39 cellular contexts compared by ENCODE assay signal in genomic region chr5:33992864-33993263, GRCh38. TPM values are rescaled to one million over a fixed set of nuclear protein-coding genes. Genes with fewer than 3 reads are reported as not detected.
"Had no signal": no experiment of that assay in that cellular context is flagged by ENCODE, and none has a peak within 500 bp of the region (broad histone marks: within the 10 kb centered on the region; RNA-seq: fewer than 3 reads in every experiment).

No MANE protein-coding gene starts in this region.

- H3K9me3 Mint-ChIP-seq: activated CD4-positive, alpha-beta memory T cell treated with anti-CD3 and anti-CD28 coated beads for 36 hours; activated naive CD4-positive, alpha-beta T cell treated with anti-CD3 and anti-CD28 coated beads, Interleukin-2, amount 50 U/mL, for 24 hours; activated naive CD8-positive, alpha-beta T cell treated with anti-CD3 and anti-CD28 coated beads for 36 hours; central memory CD8-positive, alpha-beta T cell; effector memory CD8-positive, alpha-beta T cell; T-cell had no signal

- FAIRE-seq: astrocyte, bronchial epithelial cell, colon had no signal

- H3K4me3 ChIP-seq: esophagus muscularis mucosa, gastroesophageal sphincter, heart right ventricle, hepatocyte had no signal

- H3K4me3 Mint-ChIP-seq: activated CD4-positive, alpha-beta memory T cell treated with anti-CD3 and anti-CD28 coated beads for 36 hours; activated CD4-positive, alpha-beta T cell treated with anti-CD3 and anti-CD28 coated beads for 36 hours; activated CD4-positive, alpha-beta T cell treated with anti-CD3 and anti-CD28 coated beads, Interleukin-2, amount 10 ng/mL, durations not matched to agents 24 days and 14 days; activated CD8-positive, alpha-beta memory T cell treated with anti-CD3 and anti-CD28 coated beads, Interleukin-2, amount 10 ng/mL, durations not matched to agents 7 days and 5 days; activated CD8-positive, alpha-beta T cell treated with anti-CD3 and anti-CD28 coated beads, Interleukin-2, amount 10 ng/mL, durations not matched to agents 7 days and 5 days; activated naive CD4-positive, alpha-beta T cell treated with anti-CD3 and anti-CD28 coated beads, Interleukin-2, amount 50 U/mL, for 24 hours; activated naive CD8-positive, alpha-beta T cell treated with anti-CD3 and anti-CD28 coated beads for 36 hours; activated T-helper 1 cell treated with anti-CD3 and anti-CD28 coated beads, Interleukin-12 subunit alpha, Interleukin-12 subunit beta, Interleukin-2, Interleukin-4 antibody, amounts not matched to agents 30 ng/mL and 10 ng/mL and 1 ng/mL, durations not matched to agents 14 hours and 24 hours and 36 hours; central memory CD8-positive, alpha-beta T cell; effector memory CD8-positive, alpha-beta T cell; T-cell; T-helper 1 cell treated with Interleukin-12 subunit alpha and Interleukin-12 subunit beta and Interleukin-4 antibody, amounts not matched to agents 30 μg/mL and 1 μg/mL, for 36 hours; T-helper 2 cell treated with Interferon-gamma antibody and Interleukin-4, amounts not matched to agents 5 μg/mL and 100 μg/mL, for 36 hours had no signal

- H3K27me3 Mint-ChIP-seq: activated CD4-positive, alpha-beta memory T cell treated with anti-CD3 and anti-CD28 coated beads for 36 hours; activated CD4-positive, alpha-beta T cell treated with anti-CD3 and anti-CD28 coated beads for 36 hours; activated CD4-positive, alpha-beta T cell treated with anti-CD3 and anti-CD28 coated beads, Interleukin-2, amount 10 ng/mL, durations not matched to agents 24 days and 14 days; activated CD8-positive, alpha-beta memory T cell treated with anti-CD3 and anti-CD28 coated beads, Interleukin-2, amount 10 ng/mL, durations not matched to agents 7 days and 5 days; activated naive CD4-positive, alpha-beta T cell treated with anti-CD3 and anti-CD28 coated beads, Interleukin-2, amount 50 U/mL, for 24 hours; activated naive CD8-positive, alpha-beta T cell treated with anti-CD3 and anti-CD28 coated beads for 36 hours; central memory CD8-positive, alpha-beta T cell; effector memory CD8-positive, alpha-beta T cell; T-cell had no signal

- ATAC-seq: activated CD4-positive, alpha-beta T cell treated with anti-CD3 and anti-CD28 coated beads for 36 hours; activated CD8-positive, alpha-beta memory T cell treated with anti-CD3 and anti-CD28 coated beads, Interleukin-2, amount 10 ng/mL, durations not matched to agents 7 days and 5 days; activated CD8-positive, alpha-beta T cell treated with anti-CD3 and anti-CD28 coated beads, Interleukin-2, amount 10 ng/mL, durations not matched to agents 7 days and 5 days; effector memory CD8-positive, alpha-beta T cell; foreskin keratinocyte; gastroesophageal sphincter; heart right ventricle; T-cell had no signal

- H3K27me3 ChIP-seq: brain microvascular endothelial cell, esophagus muscularis mucosa, foreskin keratinocyte, gastroesophageal sphincter, heart right ventricle, hepatocyte had no signal

- H3K27ac Mint-ChIP-seq: activated CD4-positive, alpha-beta memory T cell treated with anti-CD3 and anti-CD28 coated beads for 36 hours; activated CD4-positive, alpha-beta T cell treated with anti-CD3 and anti-CD28 coated beads for 36 hours; activated CD4-positive, alpha-beta T cell treated with anti-CD3 and anti-CD28 coated beads, Interleukin-2, amount 10 ng/mL, durations not matched to agents 24 days and 14 days; activated CD8-positive, alpha-beta memory T cell treated with anti-CD3 and anti-CD28 coated beads, Interleukin-2, amount 10 ng/mL, durations not matched to agents 7 days and 5 days; activated CD8-positive, alpha-beta T cell treated with anti-CD3 and anti-CD28 coated beads, Interleukin-2, amount 10 ng/mL, durations not matched to agents 7 days and 5 days; activated naive CD4-positive, alpha-beta T cell treated with anti-CD3 and anti-CD28 coated beads, Interleukin-2, amount 50 U/mL, for 24 hours; activated naive CD8-positive, alpha-beta T cell treated with anti-CD3 and anti-CD28 coated beads for 36 hours; activated T-helper 1 cell treated with anti-CD3 and anti-CD28 coated beads, Interleukin-12 subunit alpha, Interleukin-12 subunit beta, Interleukin-2, Interleukin-4 antibody, amounts not matched to agents 30 ng/mL and 10 ng/mL and 1 ng/mL, durations not matched to agents 14 hours and 24 hours and 36 hours; effector memory CD8-positive, alpha-beta T cell; T-cell; T-helper 1 cell treated with Interleukin-12 subunit alpha and Interleukin-12 subunit beta and Interleukin-4 antibody, amounts not matched to agents 30 μg/mL and 1 μg/mL, for 36 hours; T-helper 2 cell treated with Interferon-gamma antibody and Interleukin-4, amounts not matched to agents 5 μg/mL and 100 μg/mL, for 36 hours had no signal

- H3K4me2 ChIP-seq: hepatocyte had no signal

- H3K27ac ChIP-seq: brain microvascular endothelial cell, esophagus muscularis mucosa, foreskin keratinocyte, gastroesophageal sphincter, heart right ventricle, hepatocyte had no signal

- DNase-seq: activated CD4-positive, alpha-beta memory T cell treated with anti-CD3 and anti-CD28 coated beads for 36 hours; activated CD4-positive, alpha-beta T cell treated with anti-CD3 and anti-CD28 coated beads for 36 hours; activated CD4-positive, alpha-beta T cell treated with anti-CD3 and anti-CD28 coated beads, Interleukin-2, amount 10 ng/mL, durations not matched to agents 24 days and 14 days; activated CD4-positive, CD25-positive, alpha-beta regulatory T cell; activated CD4-positive, CD25-positive, alpha-beta regulatory T cell treated with anti-CD3 and anti-CD28 coated beads, Interleukin-2, amount 50 U/mL, for 72 hours; activated CD8-positive, alpha-beta memory T cell treated with anti-CD3 and anti-CD28 coated beads, Interleukin-2, amount 10 ng/mL, durations not matched to agents 7 days and 5 days; activated CD8-positive, alpha-beta memory T cell treated with anti-CD3 and anti-CD28 coated beads, Interleukin-2, amount 50 U/mL, for 4 hours; activated CD8-positive, alpha-beta T cell treated with anti-CD3 and anti-CD28 coated beads, Interleukin-2, amount 10 ng/mL, durations not matched to agents 7 days and 5 days; activated gamma-delta T cell; activated naive CD4-positive, alpha-beta T cell treated with Interleukin-2 at 50 U/mL for 16 hours; activated naive CD8-positive, alpha-beta T cell treated with anti-CD3 and anti-CD28 coated beads for 36 hours; activated T-cell treated with anti-CD3 and anti-CD28 coated beads, Interleukin-2, amount 50 U/mL, for 1 hour; activated T-cell treated with anti-CD3 and anti-CD28 coated beads, Interleukin-2, amount 50 U/mL, for 48 hours; amniotic stem cell; anterior cingulate cortex; brain microvascular endothelial cell; cortex of kidney; dermis blood vessel endothelial cell; effector CD4-positive, alpha-beta T cell; effector memory CD8-positive, alpha-beta T cell; erythroblast; foreskin keratinocyte; heart right ventricle; T-cell; T1000 had no signal

- H3K9me3 ChIP-seq: esophagus muscularis mucosa, gastroesophageal sphincter, heart right ventricle had no signal

- H2AFZ ChIP-seq: hepatocyte had no signal

- H3K4me1 ChIP-seq: foreskin keratinocyte had no signal

RNA-seq across cellular contexts. Expression of gene SLC45A2, which starts 8.4 kb away (rescaled TPM):
- total RNA-seq: activated CD4-positive, alpha-beta memory T cell treated with anti-CD3 and anti-CD28 coated beads for 36 hours; activated CD4-positive, alpha-beta T cell treated with anti-CD3 and anti-CD28 coated beads for 36 hours; activated CD4-positive, alpha-beta T cell treated with anti-CD3 and anti-CD28 coated beads, Interleukin-2, amount 10 ng/mL, durations not matched to agents 24 days and 14 days; activated naive CD8-positive, alpha-beta T cell treated with anti-CD3 and anti-CD28 coated beads for 36 hours; bronchial epithelial cell; dermis blood vessel endothelial cell; foreskin keratinocyte; glomerular endothelial cell had no signal
- polyA plus RNA-seq: foreskin keratinocyte, heart right ventricle had no signal

RNA-seq across cellular contexts. Expression of gene RXFP3, which starts 56.7 kb away (rescaled TPM):
- total RNA-seq: activated CD4-positive, alpha-beta memory T cell treated with anti-CD3 and anti-CD28 coated beads for 36 hours; activated CD4-positive, alpha-beta T cell treated with anti-CD3 and anti-CD28 coated beads for 36 hours; activated CD4-positive, alpha-beta T cell treated with anti-CD3 and anti-CD28 coated beads, Interleukin-2, amount 10 ng/mL, durations not matched to agents 24 days and 14 days; activated CD8-positive, alpha-beta memory T cell treated with anti-CD3 and anti-CD28 coated beads for 36 hours; activated CD8-positive, alpha-beta memory T cell treated with anti-CD3 and anti-CD28 coated beads, Interleukin-2, amount 10 ng/mL, durations not matched to agents 7 days and 5 days; activated CD8-positive, alpha-beta T cell treated with anti-CD3 and anti-CD28 coated beads, Interleukin-2, amount 10 ng/mL, durations not matched to agents 7 days and 5 days; activated naive CD8-positive, alpha-beta T cell treated with anti-CD3 and anti-CD28 coated beads for 36 hours; activated T-helper 1 cell treated with anti-CD3 and anti-CD28 coated beads, Interleukin-12 subunit alpha, Interleukin-12 subunit beta, Interleukin-2, Interleukin-4 antibody, amounts not matched to agents 30 ng/mL and 10 ng/mL and 1 ng/mL, durations not matched to agents 14 hours and 24 hours and 36 hours; astrocyte; bronchial epithelial cell; cardiac septum; dermis blood vessel endothelial cell; esophagus muscularis mucosa; foreskin keratinocyte; gastroesophageal sphincter; glomerular endothelial cell; heart right ventricle; hepatocyte; T-cell had no signal
- polyA plus RNA-seq: foreskin keratinocyte, hepatocyte had no signal
